Comparison of ENCODE assay signal across 8 cellular contexts in genomic region chr6:43608310-43608763, GRCh38. TPM values are rescaled to one million over a fixed set of nuclear protein-coding genes. Genes with fewer than 3 reads are reported as not detected.
DNase-seq lines count a peak whose midpoint lies in the region; ATAC-seq and TF ChIP-seq lines count a peak whose summit lies in the region.

No MANE protein-coding gene starts in this region.

- in situ Hi-C loops in gastrocnemius medialis (cut with MboI; ENCODE audit: low sequenced_read_pairs in 4 of 4), result loop anchor here in 1 of 4 donors (10.0 kb wide), 1 partner anchor 476 kb away; no protein-coding TSS in a partner anchor

- DNase-seq in GM10248 (ENCODE audit: extremely low spot score) (peak; percentile 56), NCI-H1436 treated with DMSO at 0.1 percent for 48 hours (lab: John Stamatoyannopoulos, UW) (peak; percentile 14), SW480 (ENCODE audit: low spot score) (peak; percentile 67), amygdala (lab: John Stamatoyannopoulos, UW) (peak in 36 of 56 donors; percentile 4 to 82 (median 30)), right cardiac atrium (peak in 2 of 3 donors; percentile 64 to 81), gastrocnemius medialis (peak in 1 of 2 donors; percentile 65)

- H3K9me3 ChIP-seq in right cardiac atrium (ENCODE audit: control insufficient read depth, low read length), result no peaks in the 10 kb centered on the region
- no peaks in the 10 kb centered on the region for H3K9me3 ChIP-seq in gastrocnemius medialis

- ATAC-seq in right cardiac atrium, result peak; percentile 43 to 80
- ATAC-seq in gastrocnemius medialis, result peak; percentile 69 to 81
- ATAC-seq in GM19395 (IDR thresholded peaks at IDR 0.05; ENCODE audit: unreplicated experiment), result no peak
- no peak for ATAC-seq in HG03354 (IDR thresholded peaks at IDR 0.05; ENCODE audit: poor library complexity, severe bottlenecking, unreplicated experiment)

- CTCF ChIA-PET in GM10248 (lab: Yijun Ruan, JAX), result interaction anchor here (0.6 to 3.7 kb wide), 31 partner anchors 8 to 909 kb away, joined by 3 to 37 read pairs (median 6); partner anchors contain the start of genes DNPH1, GTPBP2, POLH and XPO5

- no peak for TF ChIP-seq POLR2A in gastrocnemius medialis (IDR thresholded peaks at IDR 0.05)

- peak; percentile 52 for TF ChIP-seq CTCF in GM10248 (IDR thresholded peaks at IDR 0.05; ENCODE audit: control extremely low read depth, extremely low read depth, low read depth, missing control alignments)
- TF ChIP-seq CTCF in gastrocnemius medialis (IDR thresholded peaks at IDR 0.05 in 4 of 5, conservative IDR thresholded peaks at IDR 0.05 in 1 of 5), result peak; percentile 37 to 84 (median 72)

- H3K27me3 ChIP-seq in right cardiac atrium (ENCODE audit: control insufficient read depth, insufficient read depth) (no peaks in the 10 kb centered on the region), gastrocnemius medialis (no peaks in the 10 kb centered on the region)

- H3K4me3 ChIP-seq in right cardiac atrium (ENCODE audit: low read length) (no peak overlapping the region), gastrocnemius medialis (no peak overlapping the region)

- intact Hi-C loops in right cardiac atrium (cut with DNase I) (no loop called here), gastrocnemius medialis (cut with DNase I; ENCODE audit: low total_unique reads) (loop anchor here (5.0 kb wide), 1 partner anchor 469 kb away; no protein-coding TSS in a partner anchor)

- H3K4me1 ChIP-seq in right cardiac atrium (ENCODE audit: control insufficient read depth, insufficient read depth, low read length) (no peaks in the 10 kb centered on the region), gastrocnemius medialis (no peaks in the 10 kb centered on the region)

- peaks cover 2 to 49% of the 10 kb centered on the region in 2 donors for H3K36me3 ChIP-seq in gastrocnemius medialis

- WGBS in right cardiac atrium, result 6% methylated on average over 5 of the region's 5 CpGs

- H3K27ac ChIP-seq in right cardiac atrium (ENCODE audit: low read length) (no peak overlapping the region), gastrocnemius medialis (no peak overlapping the region)

- POLR2A ChIA-PET in GM10248 (lab: Yijun Ruan, JAX), result no interaction called here

RNA-seq across cellular contexts. Expression of gene GTPBP2, which starts 20.7 kb away (rescaled TPM):
- 10 to 100 TPM; 21.8 to 30.7 (median 28.5) TPM for total RNA-seq in right cardiac atrium
- polyA plus RNA-seq in right cardiac atrium, result 24.6 TPM
- 10 to 100 TPM; 25.0 to 39.4 (median 27.1) TPM for total RNA-seq in gastrocnemius medialis

RNA-seq across cellular contexts. Expression of gene MAD2L1BP, which starts 27.3 kb away (rescaled TPM):
- 10 to 100 TPM; 24.4 to 25.6 (median 25.0) TPM for total RNA-seq in right cardiac atrium
- 21.6 TPM for polyA plus RNA-seq in right cardiac atrium
- 10 to 100 TPM; 25.1 to 55.4 (median 25.2) TPM for total RNA-seq in gastrocnemius medialis

RNA-seq across cellular contexts. Expression of gene POLH, which starts 32.4 kb away (rescaled TPM):
- 1 to 10 TPM; 5.6 to 9.4 (median 8.5) TPM for total RNA-seq in right cardiac atrium
- polyA plus RNA-seq in right cardiac atrium, result 3.1 TPM
- 1 to 10 TPM; 3.8 to 6.9 (median 5.3) TPM for total RNA-seq in gastrocnemius medialis

RNA-seq across cellular contexts. Expression of gene XPO5, which starts 32.5 kb away (rescaled TPM):
- total RNA-seq in right cardiac atrium (10 to 100 TPM; 10.4 to 18.5 (median 14.7) TPM), gastrocnemius medialis (10 to 100 TPM; 11.8 to 21.8 (median 16.6) TPM)
- 4.9 TPM for polyA plus RNA-seq in right cardiac atrium

RNA-seq across cellular contexts. Expression of gene RSPH9, which starts 36.5 kb away (rescaled TPM):
- total RNA-seq in right cardiac atrium (under 1 TPM in 3 of 4 donors, not detected in 1; 0.11 to 0.18 (median 0.14) TPM), gastrocnemius medialis (under 1 TPM in 1 of 4 donors, not detected in 3; 0.09 TPM)
- 0.29 TPM for polyA plus RNA-seq in right cardiac atrium

Comparison
In these comparisons a context has a peak if more than half of its experiments do, and no peak if none do; other contexts are left out.
1. ATAC-seq: peak in right cardiac atrium (2 of 2) and gastrocnemius medialis (2 of 2); none in GM19395 (single experiment) and HG03354 (single experiment).